Comparison of ENCODE assay signal across 21 cellular contexts in genomic region chr1:241375906-241376305, GRCh38. TPM values are rescaled to one million over a fixed set of nuclear protein-coding genes. Genes with fewer than 3 reads are reported as not detected.
"Had no signal": no experiment of that assay in that cellular context is flagged by ENCODE, and none has a peak within 500 bp of the region (broad histone marks: within the 10 kb centered on the region; RNA-seq: fewer than 3 reads in every experiment).

No MANE protein-coding gene starts in this region.

- H3K9me3 ChIP-seq: left ventricle myocardium inferior, lower lobe of right lung, testis, tibial nerve, upper lobe of right lung, vagina had no signal

- H3K4me1 ChIP-seq: foreskin keratinocyte, left ventricle myocardium inferior, lower lobe of right lung, testis, tibial nerve, upper lobe of right lung, vagina had no signal

- ATAC-seq: esophagus mucosa; foreskin keratinocyte; left cardiac atrium; lower lobe of right lung; natural killer cell; right cardiac atrium; stimulated activated naive CD8-positive, alpha-beta T cell treated with anti-CD3 and anti-CD28 coated beads, Interleukin-15, Interleukin-2, amounts not matched to agents 100 U/mL and 50 U/mL, for 24 hours; upper lobe of right lung had no signal

- H3K79me2 ChIP-seq: hepatocyte had no signal

- H3K27me3 ChIP-seq: dorsolateral prefrontal cortex, foreskin keratinocyte, hepatocyte, testis, tibial nerve, upper lobe of right lung, vagina had no signal

- DNase-seq: dorsolateral prefrontal cortex; effector memory CD4-positive, alpha-beta T cell; foreskin keratinocyte; head of caudate nucleus; kidney; left cardiac atrium; left ventricle myocardium inferior; lower lobe of right lung; natural killer cell; right cardiac atrium; stimulated activated CD4-positive, alpha-beta T cell treated with anti-CD3 and anti-CD28 coated beads, Interleukin-2, amount 100 ng/mL, for 48 hours; stimulated activated naive CD8-positive, alpha-beta T cell treated with anti-CD3 and anti-CD28 coated beads, Interleukin-15, Interleukin-2, amounts not matched to agents 100 U/mL and 50 U/mL, for 24 hours; testis; upper lobe of right lung had no signal

- H2AFZ ChIP-seq: hepatocyte had no signal

- H3K4me3 ChIP-seq: coronary artery, dorsolateral prefrontal cortex, hepatocyte, left ventricle myocardium inferior, lower lobe of right lung, smooth muscle cell, testis, tibial nerve, upper lobe of right lung, vagina had no signal

- H3K36me3 ChIP-seq: left ventricle myocardium inferior, lower lobe of right lung, tibial nerve, upper lobe of right lung, vagina had no signal

- H3K4me2 ChIP-seq: hepatocyte, smooth muscle cell had no signal

- H3K27ac ChIP-seq: coronary artery, dorsolateral prefrontal cortex, foreskin keratinocyte, hepatocyte, left ventricle myocardium inferior, lower lobe of right lung, testis, tibial nerve, upper lobe of right lung, vagina had no signal

RNA-seq across cellular contexts. Expression of gene RGS7, which starts 18.9 kb away (rescaled TPM):
- total RNA-seq: esophagus mucosa, foreskin keratinocyte, kidney, left cardiac atrium, left ventricle myocardium inferior, myocyte, natural killer cell, right cardiac atrium, smooth muscle cell, upper lobe of right lung, vagina had no signal
